In genomic region chrX:11193035-11193469, GRCh38 we compare ENCODE assay signal across 16 cellular contexts.
DNase-seq lines count a peak whose midpoint lies in the region; ATAC-seq and TF ChIP-seq lines count a peak whose summit lies in the region.
"Had no signal": no experiment of that assay in that cellular context is flagged by ENCODE, and none has a peak within 500 bp of the region (broad histone marks: within the 10 kb centered on the region; RNA-seq: fewer than 3 reads in every experiment).

No MANE protein-coding gene starts in this region.

- CTCF ChIA-PET in A673 (lab: Charles Lee): no interaction called here

- no peaks in the 10 kb centered on the region for H3K4me1 ChIP-seq in A673 (ENCODE audit: insufficient read depth, low read length, poor library complexity, severe bottlenecking)

- intact Hi-C loops in A673 (cut with micrococcal nuclease; ENCODE audit: unreplicated experiment): no loop called here

- DNase-seq in A673 (ENCODE audit: low spot score) (peak; percentile 21), HCEC 1CT (peak; percentile 79), fibroblast of villous mesenchyme (ENCODE audit: low read depth) (peak; percentile 7), SW 1271 (lab: John Stamatoyannopoulos, UW) (no peak), C1 segment of cervical spinal cord (lab: John Stamatoyannopoulos, UW) (no peak), substantia nigra (lab: John Stamatoyannopoulos, UW) (no peak)
- DNase-seq: Calu3, esophagus squamous epithelium, Karpas-422, NCI-H1930, RPMI8226, T-helper 2 cell had no signal

- H3K9me3 ChIP-seq in A673 (ENCODE audit: low read depth, low read length, poor library complexity, severe bottlenecking): no peaks in the 10 kb centered on the region
- H3K9me3 ChIP-seq: esophagus squamous epithelium had no signal

- TF ChIP-seq CTCF in A673 (conservative IDR thresholded peaks at IDR 0.05; ENCODE audit: low read depth, low read length) (no peak), fibroblast of villous mesenchyme (IDR thresholded peaks at IDR 0.05; ENCODE audit: insufficient read depth, low read depth, low read length) (no peak)

- ATAC-seq in SK-N-SH treated with all-trans-retinoic acid at 6 μM for 48 hours: peak; percentile 15; the same call in 1 of the 3 replicates
- ATAC-seq in GM21526 (IDR thresholded peaks at IDR 0.05; ENCODE audit: low FRiP score, unreplicated experiment): no peak
- ATAC-seq: activated CD4-positive, CD25-positive, alpha-beta regulatory T cell treated with anti-CD3 and anti-CD28 coated beads, Interleukin-2, amount 50 U/mL, for 24 hours had no signal

- H3K4me3 ChIP-seq in A673 (ENCODE audit: low read depth, low read length, poor library complexity, severe bottlenecking) (no peak overlapping the region), fibroblast of villous mesenchyme (ENCODE audit: low read depth, low read length) (no peak overlapping the region)
- H3K4me3 ChIP-seq: esophagus squamous epithelium had no signal

- no peaks in the 10 kb centered on the region for H3K36me3 ChIP-seq in A673 (ENCODE audit: insufficient read depth, low read length, poor library complexity, severe bottlenecking)
- H3K36me3 ChIP-seq: esophagus squamous epithelium had no signal

- POLR2A ChIA-PET in A673 (lab: Charles Lee; ENCODE audit: low non-redundant PET): no interaction called here

- H3K27ac ChIP-seq in A673 (ENCODE audit: low read depth, low read length, poor library complexity, severe bottlenecking) (no peak overlapping the region), substantia nigra (ENCODE audit: low read depth, low read length, poor library complexity, severe bottlenecking) (no peak overlapping the region)
- H3K27ac ChIP-seq: HL-60 had no signal

- H3K27me3 ChIP-seq in A673 (replicated peaks; ENCODE audit: insufficient read depth, low read depth, low read length, poor library complexity): no peaks in the 10 kb centered on the region
- H3K27me3 ChIP-seq: esophagus squamous epithelium had no signal

- BruUV-seq in A673 (replicated peaks; lab: Mats Ljungman, UMichigan): no TSS peak

TF ChIP-seq in SK-N-SH treated with all-trans-retinoic acid at 6 μM for 48 hours, 23 proteins besides CTCF, POLR2A, EP300 and RAD21:
- peak; percentile 31; the same call in 1 of the 2 replicates for TF ChIP-seq ZC3H10 (CRISPR knock-in tag; IDR thresholded peaks at IDR 0.05)
- TF ChIP-seq ZNF565 (CRISPR knock-in tag; conservative IDR thresholded peaks at IDR 0.05; ENCODE audit: low read depth): no peak
- TF ChIP-seq ISL1 (CRISPR knock-in tag; IDR thresholded peaks at IDR 0.05): peak; percentile 43; the same call in 1 of the 2 replicates

Comparison
In these comparisons a context has a peak if more than half of its experiments do, and no peak if none do; other contexts are left out.
1. DNase-seq: peak in A673 (single experiment), HCEC 1CT (single experiment) and fibroblast of villous mesenchyme (single experiment); none in SW 1271 (0 of 2), C1 segment of cervical spinal cord (0 of 14) and substantia nigra (0 of 49).